In the genomic region with DNA sequence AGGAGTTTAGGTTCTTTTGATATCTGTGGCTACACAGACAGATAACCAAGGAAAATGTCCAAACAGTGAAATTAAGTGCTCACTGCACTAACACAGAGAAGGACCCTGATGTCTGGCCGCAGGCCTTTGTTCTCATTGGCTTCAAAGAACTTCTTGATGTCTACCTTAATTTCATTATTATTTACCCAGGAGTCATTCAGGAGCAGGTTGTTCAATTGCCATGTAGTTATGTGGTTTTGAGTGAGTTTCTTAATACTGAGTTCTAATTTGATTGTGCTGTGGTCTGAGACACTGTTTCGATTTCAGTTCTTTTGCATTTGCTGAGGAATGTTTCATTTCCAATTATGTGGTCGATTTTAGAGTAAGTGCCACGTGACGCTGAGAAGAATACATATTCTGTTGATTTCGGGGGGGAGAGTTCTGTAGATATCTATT, we compare ENCODE assay signal across 20 cellular contexts. TPM values are rescaled to one million over a fixed set of nuclear protein-coding genes. Genes with fewer than 3 reads are reported as not detected.
DNase-seq lines count a peak whose midpoint lies in the region; ATAC-seq and FAIRE-seq lines count a peak whose summit lies in the region.
"Had no signal": no experiment of that assay in that cellular context is flagged by ENCODE, and none has a peak within 500 bp of the region (broad histone marks: within the 10 kb centered on the region; RNA-seq: fewer than 3 reads in every experiment).

No MANE protein-coding gene starts in this region.

- H3K36me3 ChIP-seq in CD8-positive, alpha-beta memory T cell (ENCODE audit: insufficient read depth, low read length) = no peaks in the 10 kb centered on the region
- H3K36me3 ChIP-seq: gastroesophageal sphincter, left lung had no signal

- peaks cover 14 to 29% (median 28%) of the 10 kb centered on the region in 3 donors for H3K4me1 Mint-ChIP-seq in CD8-positive, alpha-beta memory T cell
- peaks cover 28% of the 10 kb centered on the region for H3K4me1 Mint-ChIP-seq in activated CD4-positive, alpha-beta memory T cell treated with anti-CD3 and anti-CD28 coated beads for 36 hours (ENCODE audit: low read depth)

- H3K9me3 Mint-ChIP-seq in CD8-positive, alpha-beta memory T cell = no peaks in the 10 kb centered on the region
- H3K9me3 Mint-ChIP-seq in activated CD4-positive, alpha-beta memory T cell treated with anti-CD3 and anti-CD28 coated beads for 36 hours = no peaks in the 10 kb centered on the region

- peak overlapping the region in 5 of 7 donors; percentile 3 to 53 (median 32) for H3K4me3 Mint-ChIP-seq in CD8-positive, alpha-beta memory T cell
- H3K4me3 Mint-ChIP-seq in activated CD4-positive, alpha-beta memory T cell treated with anti-CD3 and anti-CD28 coated beads for 36 hours = no peak overlapping the region
- H3K4me3 Mint-ChIP-seq: B cell had no signal

- FAIRE-seq in GM18507 (lab: Jason Lieb, UNC) = peak; percentile 82
- no peak for FAIRE-seq in HTR-8/SVneo (lab: Jason Lieb, UNC)
- FAIRE-seq: colon, endothelial cell of umbilical vein, small intestine had no signal

- no peaks in the 10 kb centered on the region for H3K36me3 Mint-ChIP-seq in CD8-positive, alpha-beta memory T cell
- H3K36me3 Mint-ChIP-seq in activated CD4-positive, alpha-beta memory T cell treated with anti-CD3 and anti-CD28 coated beads for 36 hours = no peaks in the 10 kb centered on the region

- no peaks in the 10 kb centered on the region for H3K9me3 ChIP-seq in CD8-positive, alpha-beta memory T cell (ENCODE audit: low read length)
- H3K9me3 ChIP-seq: gastroesophageal sphincter, left lung had no signal

- POLR2A ChIA-PET in CD8-positive, alpha-beta memory T cell (lab: Charles Lee) = no interaction called here
- POLR2A ChIA-PET in activated CD4-positive, alpha-beta memory T cell treated with anti-CD3 and anti-CD28 coated beads for 36 hours (lab: Charles Lee) = no interaction called here

- CTCF ChIA-PET in CD8-positive, alpha-beta memory T cell (lab: Charles Lee) = interaction anchor here (1.0 to 1.7 kb wide), 2 partner anchors 9 to 11 kb away, joined by 3 to 8 read pairs; no protein-coding TSS in a partner anchor
- CTCF ChIA-PET in activated CD4-positive, alpha-beta memory T cell treated with anti-CD3 and anti-CD28 coated beads for 36 hours (lab: Charles Lee) = interaction anchor here (0.9 to 1.6 kb wide), 3 partner anchors 18 to 57 kb away, joined by 3 to 5 read pairs (median 4); no protein-coding TSS in a partner anchor

- H3K27me3 Mint-ChIP-seq in CD8-positive, alpha-beta memory T cell = no peaks in the 10 kb centered on the region
- no peaks in the 10 kb centered on the region for H3K27me3 Mint-ChIP-seq in activated CD4-positive, alpha-beta memory T cell treated with anti-CD3 and anti-CD28 coated beads for 36 hours
- H3K27me3 Mint-ChIP-seq: B cell had no signal

- no peaks in the 10 kb centered on the region for H3K4me1 ChIP-seq in CD8-positive, alpha-beta memory T cell (ENCODE audit: insufficient read depth, low read length)
- H3K4me1 ChIP-seq: gastroesophageal sphincter, left lung, parathyroid adenoma had no signal

- no peaks in the 10 kb centered on the region for H3K27me3 ChIP-seq in CD8-positive, alpha-beta memory T cell (ENCODE audit: insufficient read depth, low read length, poor library complexity, severe bottlenecking)
- H3K27me3 ChIP-seq: gastroesophageal sphincter, left lung had no signal

- peak; percentile 52 for ATAC-seq in HG02610 (IDR thresholded peaks at IDR 0.05; ENCODE audit: unreplicated experiment)
- ATAC-seq in GM19397 (IDR thresholded peaks at IDR 0.05; ENCODE audit: unreplicated experiment) = no peak
- ATAC-seq in GM18907 (IDR thresholded peaks at IDR 0.05; ENCODE audit: unreplicated experiment) = no peak
- ATAC-seq: gastroesophageal sphincter, left lung, Right ventricle myocardium inferior had no signal

- H3K27ac ChIP-seq in CD8-positive, alpha-beta memory T cell (ENCODE audit: low read depth, low read length) = no peak overlapping the region
- H3K27ac ChIP-seq: gastroesophageal sphincter, left lung, parathyroid adenoma had no signal

- DNase-seq in CD8-positive, alpha-beta memory T cell = no peak
- no peak for DNase-seq in GM18507 (ENCODE audit: extremely low spot score, insufficient read length, low read depth)
- DNase-seq in activated CD4-positive, alpha-beta memory T cell treated with anti-CD3 and anti-CD28 coated beads for 36 hours = peak; percentile 33
- no peak for DNase-seq in NCI-H2029 treated with DMSO at 0.1 percent for 48 hours (lab: John Stamatoyannopoulos, UW)
- no peak for DNase-seq in HTR-8/SVneo (ENCODE audit: insufficient read length, low spot score)
- DNase-seq: DMS 273 treated with DMSO at 0.1 percent for 48 hours, left lung, NCI-H1930, NCI-H510A, small intestine, trophoblast cell had no signal

- intact Hi-C loops in activated CD4-positive, alpha-beta memory T cell treated with anti-CD3 and anti-CD28 coated beads for 36 hours (cut with micrococcal nuclease) = loop anchor here (1.0 to 5.0 kb wide), 5 partner anchors 16 to 651 kb away; no protein-coding TSS in a partner anchor

- peak overlapping the region in 5 of 8 donors; percentile 5 to 74 (median 44) for H3K27ac Mint-ChIP-seq in CD8-positive, alpha-beta memory T cell
- H3K27ac Mint-ChIP-seq in activated CD4-positive, alpha-beta memory T cell treated with anti-CD3 and anti-CD28 coated beads for 36 hours = peak overlapping the region; percentile 9
- H3K27ac Mint-ChIP-seq: B cell had no signal

- H3K4me3 ChIP-seq in CD8-positive, alpha-beta memory T cell (ENCODE audit: low read length) = no peak overlapping the region
- H3K4me3 ChIP-seq: gastroesophageal sphincter, left lung had no signal

RNA-seq across cellular contexts. Expression of gene LGALS8, which starts 15.2 kb away (rescaled TPM):
- 10 to 100 TPM; 47.3 to 48.9 TPM for total RNA-seq in CD8-positive, alpha-beta memory T cell
- polyA plus RNA-seq in CD8-positive, alpha-beta memory T cell = 54.4 TPM
- total RNA-seq in activated CD4-positive, alpha-beta memory T cell treated with anti-CD3 and anti-CD28 coated beads for 36 hours = 10 to 100 TPM; 83.7 to 88.3 TPM
